ENCODE assay signal across 7 cellular contexts in genomic region chr7:143563221-143563793, GRCh38. TPM values are rescaled to one million over a fixed set of nuclear protein-coding genes. Genes with fewer than 3 reads are reported as not detected.
DNase-seq lines count a peak whose midpoint lies in the region; ATAC-seq, FAIRE-seq and TF ChIP-seq lines count a peak whose summit lies in the region.
"Not testable (repeated sequence)": the region's sequence is repeated elsewhere in the genome, so short reads cannot be mapped to it uniquely, and the experiment has no call there.

No MANE protein-coding gene starts in this region.

- intact Hi-C loops in adrenal gland (cut with DNase I); kidney (cut with DNase I): not testable (repeated sequence)

- FAIRE-seq in kidney (lab: Jason Lieb, UNC): peak; percentile 49

- H3K4me3 Mint-ChIP-seq in progenitor cell of endocrine pancreas (ENCODE audit: low read depth): not testable (repeated sequence)

- not testable (repeated sequence) for TF ChIP-seq POLR2A in adrenal gland (IDR thresholded peaks at IDR 0.05)

- not testable (repeated sequence) for H3K9ac ChIP-seq in kidney (ENCODE audit: low read length in 2 of 2)

- not testable (repeated sequence) for H3K27me3 ChIP-seq in MG63, adrenal gland

- H3K9me3 ChIP-seq in MG63; adrenal gland (replicated peaks in 1 of 3); kidney (ENCODE audit: control insufficient read depth in 1 of 2, low read length in 2 of 2): not testable (repeated sequence)

- not testable (repeated sequence) for H3K27ac ChIP-seq in adrenal gland; kidney (ENCODE audit: low read depth in 2 of 2, low read length in 2 of 2)

- H3K4me3 ChIP-seq in MG63; adrenal gland; kidney (ENCODE audit: low read length in 2 of 2): not testable (repeated sequence)

- ATAC-seq in GM18868 (IDR thresholded peaks at IDR 0.05; ENCODE audit: unreplicated experiment): peak; percentile 59
- ATAC-seq in HG02610 (IDR thresholded peaks at IDR 0.05; ENCODE audit: unreplicated experiment): peak; percentile 61
- peak; percentile 51 for ATAC-seq in esophagus mucosa

- not testable (repeated sequence) for H3K36me3 Mint-ChIP-seq in progenitor cell of endocrine pancreas (ENCODE audit: insufficient read depth)

- H3K4me1 Mint-ChIP-seq in progenitor cell of endocrine pancreas (ENCODE audit: low read depth): not testable (repeated sequence)

- DNase-seq in MG63: peak; percentile 3
- DNase-seq in adrenal gland: peak in 5 of 7 donors; percentile 8 to 55 (median 18)
- DNase-seq in kidney; progenitor cell of endocrine pancreas (ENCODE audit: low spot score, unreplicated experiment): not testable (repeated sequence)

- not testable (repeated sequence) for H3K9me3 Mint-ChIP-seq in progenitor cell of endocrine pancreas (ENCODE audit: low read depth)

- WGBS in adrenal gland, 4 donors: 9 to 17% (median 10%) methylated on average over 3 to 4 of the region's 7 CpGs

- H3K27me3 Mint-ChIP-seq in progenitor cell of endocrine pancreas: not testable (repeated sequence)

- TF ChIP-seq CTCF in adrenal gland (IDR thresholded peaks at IDR 0.05): not testable (repeated sequence)
- peak; percentile 22 for TF ChIP-seq CTCF in kidney (IDR thresholded peaks at IDR 0.05; ENCODE audit: borderline replicate concordance, extremely low read depth, insufficient read depth)
- peak; percentile 27 for TF ChIP-seq CTCF in progenitor cell of endocrine pancreas (IDR thresholded peaks at IDR 0.05; ENCODE audit: unreplicated experiment)

- not testable (repeated sequence) for H3K27ac Mint-ChIP-seq in progenitor cell of endocrine pancreas

- H3K36me3 ChIP-seq in MG63; adrenal gland (replicated peaks in 1 of 2); kidney (ENCODE audit: control insufficient read depth in 1 of 2, insufficient read depth in 2 of 2, low read length in 2 of 2): not testable (repeated sequence)

- H3K4me1 ChIP-seq in adrenal gland (replicated peaks in 1 of 2); kidney (ENCODE audit: control insufficient read depth in 1 of 2, insufficient read depth in 1 of 2, low read depth in 1 of 2, low read length in 2 of 2): not testable (repeated sequence)

RNA-seq across cellular contexts. Expression of gene CTAGE15, which starts 8.3 kb away (rescaled TPM):
- total RNA-seq in MG63 (2014; rRNA removed; shearing (Covaris generic); ENCODE audit: low replicate concordance): not detected in 2 replicates
- total RNA-seq in adrenal gland: not detected
- under 1 TPM in 1 of 3 donors, not detected in 2; 0.09 TPM for polyA plus RNA-seq in adrenal gland
- 1.4 TPM for total RNA-seq in esophagus mucosa
- total RNA-seq in kidney: 2.2 TPM
- polyA plus RNA-seq in kidney (ENCODE audit: insufficient read depth, low read depth, low replicate concordance): not detected
- 1.9 and 2.4 TPM in 2 replicates for total RNA-seq in progenitor cell of endocrine pancreas

RNA-seq across cellular contexts. Expression of gene TCAF2, which starts 57.5 kb away (rescaled TPM):
- 0.72 and 6.2 TPM in 2 replicates for total RNA-seq in MG63 (2014; rRNA removed; shearing (Covaris generic); ENCODE audit: low replicate concordance)
- total RNA-seq in adrenal gland: 1 to 10 TPM; 1.9 to 8.9 (median 3.0) TPM
- 1 to 10 TPM; 1.1 to 2.3 (median 1.8) TPM for polyA plus RNA-seq in adrenal gland
- total RNA-seq in esophagus mucosa: 9.8 TPM
- total RNA-seq in kidney: 4.2 TPM
- 1.3 TPM for polyA plus RNA-seq in kidney (ENCODE audit: insufficient read depth, low read depth, low replicate concordance)
- total RNA-seq in progenitor cell of endocrine pancreas: 0.10 and 0.11 TPM in 2 replicates
